In the genomic region with DNA sequence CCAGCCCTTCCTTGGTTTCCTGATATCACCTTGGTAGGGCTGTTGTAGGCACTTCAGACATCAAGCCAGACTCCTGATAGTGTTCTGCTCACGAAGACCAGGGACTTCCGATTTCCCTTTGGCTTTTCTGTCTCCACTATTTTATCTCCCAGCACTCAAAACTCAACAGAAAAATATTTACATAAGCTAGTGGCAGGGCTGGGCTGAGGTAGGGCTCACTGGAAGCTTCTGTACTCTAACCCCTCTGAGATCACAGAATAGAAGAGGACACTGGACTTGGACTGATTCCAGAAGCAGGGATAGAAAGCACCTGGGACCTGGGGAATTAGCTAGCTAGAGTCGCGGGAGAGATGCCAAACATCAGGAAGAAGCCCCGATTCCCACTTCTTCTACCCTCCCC, we compare ENCODE assay signal across 21 cellular contexts.
"Had no signal": no experiment of that assay in that cellular context is flagged by ENCODE, and none has a peak within 500 bp of the region (broad histone marks: within the 10 kb centered on the region; RNA-seq: fewer than 3 reads in every experiment).

No MANE protein-coding gene starts in this region.

- H3K4me2 ChIP-seq: KMS-11 had no signal

- H3K27me3 ChIP-seq: ascending aorta, body of pancreas had no signal

- DNase-seq: activated CD4-positive, alpha-beta T cell treated with anti-CD3 and anti-CD28 coated beads, Interleukin-2, amount 10 ng/mL, durations not matched to agents 24 days and 14 days; activated CD4-positive, alpha-beta T cell treated with anti-CD3 and anti-CD28 coated beads, Interleukin-2, amount 50 U/mL, for 48 hours; activated CD4-positive, CD25-positive, alpha-beta regulatory T cell treated with anti-CD3 and anti-CD28 coated beads, Interleukin-2, amount 50 U/mL, for 72 hours; activated effector memory CD4-positive, alpha-beta T cell treated with anti-CD3 and anti-CD28 coated beads, Interleukin-2, amount 50 U/mL, for 16 hours; activated naive CD4-positive, alpha-beta T cell treated with Interleukin-2 at 50 U/mL for 16 hours; activated naive CD8-positive, alpha-beta T cell treated with anti-CD3 and anti-CD28 coated beads, Interleukin-2, amount 50 U/mL, for 24 hours; activated T-cell treated with anti-CD3 and anti-CD28 coated beads, Interleukin-2, amount 50 U/mL, for 4 hours; amniotic stem cell; body of pancreas; NCI-H1092; NCI-H1436; NCI-H1694 treated with DMSO at 0.1 percent for 48 hours; NCI-H2081 treated with DMSO at 0.1 percent for 48 hours; NCI-H2171 treated with DMSO at 0.1 percent for 48 hours; NCI-H226; NCI-H69; SIG-M5; T-helper 17 cell; T-helper 9 cell had no signal

- H3K36me3 ChIP-seq: ascending aorta had no signal

- H3K4me1 ChIP-seq: ascending aorta, body of pancreas had no signal

- H3K9me3 ChIP-seq: body of pancreas had no signal

- H3K4me3 ChIP-seq: ascending aorta, body of pancreas had no signal

- H3K27ac ChIP-seq: ascending aorta, body of pancreas, KMS-11 had no signal
